Comparison of ENCODE assay signal across 8 cellular contexts in genomic region chr1:32337855-32338636, GRCh38.
DNase-seq lines count a peak whose midpoint lies in the region; ATAC-seq and TF ChIP-seq lines count a peak whose summit lies in the region.

No MANE protein-coding gene starts in this region.

- DNase-seq in D341Med (ENCODE audit: low spot score) (peak; percentile 62), NCI-H526 (lab: John Stamatoyannopoulos, UW) (peak; percentile 93 to 94), cardiac fibroblast (ENCODE audit: low read depth in 2 of 2) (peak; percentile 43 to 66), nephron progenitor cell (no peak)
- no peak for DNase-seq in central memory CD4-positive, alpha-beta T cell

- ATAC-seq in activated CD4-positive, CD25-positive, alpha-beta regulatory T cell treated with anti-CD3 and anti-CD28 coated beads, Interleukin-2, amount 50 U/mL, for 24 hours, result no peak
- ATAC-seq in HG03469 (IDR thresholded peaks at IDR 0.05; ENCODE audit: unreplicated experiment) (no peak), GM21423 (IDR thresholded peaks at IDR 0.05; ENCODE audit: unreplicated experiment) (no peak)

- H3K27me3 Mint-ChIP-seq in nephron progenitor cell (ENCODE audit: low read depth, poor library complexity), result no peaks in the 10 kb centered on the region

- H3K4me3 Mint-ChIP-seq in nephron progenitor cell, result peak overlapping the region; percentile 31

- TF ChIP-seq CTCF in cardiac fibroblast (IDR thresholded peaks at IDR 0.05; ENCODE audit: low read depth, low read length) (no peak), nephron progenitor cell (IDR thresholded peaks at IDR 0.05) (no peak)

- H3K9me3 Mint-ChIP-seq in nephron progenitor cell, result no peaks in the 10 kb centered on the region

- H3K36me3 Mint-ChIP-seq in nephron progenitor cell (ENCODE audit: low read depth), result peaks cover 17% of the 10 kb centered on the region

- H3K4me3 ChIP-seq in cardiac fibroblast (replicated peaks in 1 of 2; ENCODE audit: low read depth in 2 of 2, low read length in 2 of 2), result no peak overlapping the region

- no peak overlapping the region for H3K27ac Mint-ChIP-seq in nephron progenitor cell

- peaks cover 43% of the 10 kb centered on the region for H3K4me1 Mint-ChIP-seq in nephron progenitor cell

Comparison
In these comparisons a context has a peak if more than half of its experiments do, and no peak if none do; other contexts are left out.
1. DNase-seq: peak in D341Med (single experiment), NCI-H526 (2 of 2) and cardiac fibroblast (2 of 2); none in nephron progenitor cell (single experiment) and central memory CD4-positive, alpha-beta T cell (single experiment).